Comparison of ENCODE assay signal across 8 cellular contexts in the genomic region with DNA sequence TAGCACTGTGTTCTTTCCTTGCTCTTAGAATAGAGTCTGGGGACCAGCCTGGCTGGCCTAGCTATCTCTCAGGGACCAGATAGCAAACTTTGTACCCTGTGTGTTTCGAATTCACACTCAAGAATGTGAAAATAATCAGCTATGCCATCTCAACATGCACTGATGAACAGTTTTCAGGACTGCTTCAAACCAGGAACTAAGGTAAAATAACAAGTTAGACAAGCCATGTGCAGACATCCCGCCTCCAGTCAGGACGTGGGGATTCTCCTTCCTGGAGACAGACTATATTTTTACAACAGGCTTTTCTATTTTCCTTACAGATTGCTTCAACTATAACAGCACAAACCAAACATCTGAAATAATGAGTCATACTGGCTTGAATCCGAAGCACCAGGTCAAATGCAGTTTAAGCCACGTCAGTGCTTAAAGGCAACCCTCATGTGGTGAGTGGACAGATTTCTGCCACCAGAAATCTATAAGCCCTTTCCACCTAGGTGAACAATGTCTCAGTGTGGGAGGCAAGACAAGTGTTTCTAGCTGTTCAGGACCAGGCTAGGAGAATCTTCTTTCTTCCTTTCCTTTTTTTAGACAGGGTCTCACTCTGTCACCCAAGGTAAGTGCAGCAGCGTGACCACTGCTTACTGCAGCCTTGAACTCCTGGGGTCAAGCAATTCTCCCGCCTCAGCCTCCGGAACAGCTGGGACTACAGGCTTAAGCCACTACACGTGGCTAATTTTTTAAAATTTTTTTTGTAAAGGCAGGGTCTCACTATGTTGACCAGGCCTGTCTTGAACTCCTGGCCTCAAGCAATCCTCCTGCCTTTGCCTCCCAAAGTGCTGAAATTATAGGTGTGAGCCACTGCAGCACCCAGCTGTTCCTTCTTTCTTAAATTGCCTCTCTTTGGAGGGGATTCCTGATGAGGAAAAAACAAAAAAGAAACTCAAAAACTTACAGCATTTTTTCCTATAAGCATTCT. TPM values are rescaled to one million over a fixed set of nuclear protein-coding genes. Genes with fewer than 3 reads are reported as not detected.
DNase-seq lines count a peak whose midpoint lies in the region; ATAC-seq and TF ChIP-seq lines count a peak whose summit lies in the region.

No MANE protein-coding gene starts in this region.

- H3K27ac ChIP-seq in SJCRH30 (peak overlapping the region; percentile 48), rectal smooth muscle tissue (ENCODE audit: low read depth, low read length) (peak overlapping the region; percentile 74)

- TF ChIP-seq CTCF in foreskin fibroblast (IDR thresholded peaks at IDR 0.05; ENCODE audit: low read depth, low read length): no peak

- DNase-seq in EL (peak; percentile 96), SJCRH30 (peak; percentile 27 to 57), foreskin fibroblast (peak; percentile 93 to 96), DMS79 treated with DMSO at 0.1 percent for 48 hours (lab: John Stamatoyannopoulos, UW) (no peak)
- DNase-seq in activated naive CD4-positive, alpha-beta T cell (lab: John Stamatoyannopoulos, UW): no peak

- H3K27me3 ChIP-seq in SJCRH30: no peaks in the 10 kb centered on the region
- H3K27me3 ChIP-seq in rectal smooth muscle tissue (ENCODE audit: control insufficient read depth, insufficient read depth, low read length): no peaks in the 10 kb centered on the region

- H3K4me1 ChIP-seq in SJCRH30 (peaks cover 21% of the 10 kb centered on the region), rectal smooth muscle tissue (ENCODE audit: control insufficient read depth, insufficient read depth, low read length) (peaks cover 48% of the 10 kb centered on the region)

- ATAC-seq in HG03159 (IDR thresholded peaks at IDR 0.05; ENCODE audit: unreplicated experiment) (no peak), GM19023 (IDR thresholded peaks at IDR 0.05; ENCODE audit: unreplicated experiment) (no peak)

- H3K4me3 ChIP-seq in SJCRH30 (no peak overlapping the region), foreskin fibroblast (ENCODE audit: low read depth in 1 of 2, low read length in 2 of 2) (no peak overlapping the region), rectal smooth muscle tissue (ENCODE audit: low read length) (no peak overlapping the region)

- H3K36me3 ChIP-seq in SJCRH30 (no peaks in the 10 kb centered on the region; the same call in 1 of the 2 replicates), rectal smooth muscle tissue (ENCODE audit: control insufficient read depth, insufficient read depth, low read length) (no peaks in the 10 kb centered on the region)

- H3K9ac ChIP-seq in rectal smooth muscle tissue (ENCODE audit: low read length): no peak overlapping the region

- H3K9me3 ChIP-seq in SJCRH30 (replicated peaks): no peaks in the 10 kb centered on the region

RNA-seq across cellular contexts. Expression of gene LHFPL2, which starts 53.3 kb away (rescaled TPM):
- 20.5 and 21.7 TPM in 2 replicates for total RNA-seq in SJCRH30 (2014; rRNA removed; shearing (Covaris generic))

Comparison
In these comparisons a context has a peak if more than half of its experiments do, and no peak if none do; other contexts are left out.
1. DNase-seq: peak in EL (single experiment), SJCRH30 (2 of 2) and foreskin fibroblast (2 of 2); none in activated naive CD4-positive, alpha-beta T cell (0 of 4) and DMS79 treated with DMSO at 0.1 percent for 48 hours (single experiment).